20 cellular contexts compared by ENCODE assay signal in genomic region chr1:32749726-32750224, GRCh38. TPM values are rescaled to one million over a fixed set of nuclear protein-coding genes. Genes with fewer than 3 reads are reported as not detected.
DNase-seq lines count a peak whose midpoint lies in the region; ATAC-seq, FAIRE-seq and TF ChIP-seq lines count a peak whose summit lies in the region.
"Had no signal": no experiment of that assay in that cellular context is flagged by ENCODE, and none has a peak within 500 bp of the region (broad histone marks: within the 10 kb centered on the region; RNA-seq: fewer than 3 reads in every experiment).

No MANE protein-coding gene starts in this region.

- no peak for TF ChIP-seq CTCF in Caco-2 (IDR thresholded peaks at IDR 0.05; ENCODE audit: insufficient read depth in 1 of 2, low read depth in 1 of 2, low read length in 1 of 2, severe bottlenecking in 1 of 2, unreplicated experiment in 1 of 2)
- TF ChIP-seq CTCF in Loucy (conservative IDR thresholded peaks at IDR 0.05; ENCODE audit: low read length): 0 out of 2 replicates have a peak, but pooled peaks have one; percentile 23
- TF ChIP-seq CTCF in K562 (IDR thresholded peaks at IDR 0.05 in 2 of 3, conservative IDR thresholded peaks at IDR 0.05 in 1 of 3; ENCODE audit: insufficient read depth in 2 of 3, low read depth in 1 of 3, low read length in 3 of 3): peak in 2 of 3 experiments; percentile 32 to 35; a peak in 2 of 6 replicates
- TF ChIP-seq CTCF in osteoblast (IDR thresholded peaks at IDR 0.05; ENCODE audit: extremely low read depth, low read depth, low read length): no peak
- TF ChIP-seq CTCF in right lobe of liver (IDR thresholded peaks at IDR 0.05): no peak

- BruUV-seq in Caco-2 (replicated peaks; lab: Mats Ljungman, UMichigan): no TSS peak
- no TSS peak for BruUV-seq in K562 (replicated peaks; lab: Mats Ljungman, UMichigan)

- 52% methylated on average over 4 of the region's 4 CpGs for WGBS in K562 (ENCODE audit: insufficient coverage, low coverage, missing lambda C conversion rate)
- 50% methylated on average over 1 of the region's 4 CpGs for WGBS in right lobe of liver (ENCODE audit: insufficient coverage, low coverage, low lambda C conversion rate, missing lambda C conversion rate)

- no peaks in the 10 kb centered on the region for H3K27me3 ChIP-seq in Caco-2 (replicated peaks; ENCODE audit: control insufficient read depth, insufficient read depth, low read length)
- no peaks in the 10 kb centered on the region for H3K27me3 ChIP-seq in Loucy (ENCODE audit: insufficient read depth, low read length, poor library complexity, severe bottlenecking)
- H3K27me3 ChIP-seq in K562 (ENCODE audit: control insufficient read depth in 2 of 2, insufficient read depth in 2 of 2, low read length in 2 of 2): no peaks in the 10 kb centered on the region
- peaks cover 5% of the 10 kb centered on the region for H3K27me3 ChIP-seq in osteoblast (ENCODE audit: insufficient read depth, low read length)
- H3K27me3 ChIP-seq in right lobe of liver: no peaks in the 10 kb centered on the region
- H3K27me3 ChIP-seq in SJCRH30: no peaks in the 10 kb centered on the region

- H3K9me2 ChIP-seq in Loucy (replicated peaks; ENCODE audit: low read depth, low read length): no peaks in the 10 kb centered on the region

- peak; percentile 57 for FAIRE-seq in K562 (lab: Jason Lieb, UNC)
- FAIRE-seq: A204.1 had no signal

- peak in 1 of 2 experiments; percentile 14; a peak in 2 of 4 replicates for TF ChIP-seq RAD21 in K562 (CRISPR knock-in tag; conservative IDR thresholded peaks at IDR 0.05 in 1 of 2, IDR thresholded peaks at IDR 0.05 in 1 of 2)

- no peaks in the 10 kb centered on the region for H3K27me3 Mint-ChIP-seq in Caco-2 (ENCODE audit: insufficient read depth, unreplicated experiment)

- DNase-seq in Caco-2 (no peak), K562 (ENCODE audit: extremely low read depth in 1 of 4, low spot score in 3 of 4) (no peak), osteoblast (ENCODE audit: insufficient read length, low spot score, missing footprints) (peak; percentile 42), right lobe of liver (no peak), AML-193 (lab: John Stamatoyannopoulos, UW) (no peak), SJCRH30 (no peak)
- DNase-seq: C1 segment of cervical spinal cord, EL, KBM-7, NCI-H1048, NCI-H146, NCI-H2081 treated with DMSO at 0.1 percent for 48 hours, NCI-H510A, SHP77 had no signal

- no peak overlapping the region for H3K4me3 Mint-ChIP-seq in Caco-2 (ENCODE audit: unreplicated experiment)

- H4K20me1 ChIP-seq in Loucy (ENCODE audit: insufficient read depth, low read length, poor library complexity, severe bottlenecking) (no peaks in the 10 kb centered on the region), K562 (replicated peaks; ENCODE audit: control insufficient read depth, insufficient read depth, low read length) (0 out of 2 replicates have a peak, but pooled peaks cover 13% of the 10 kb centered on the region), osteoblast (ENCODE audit: insufficient read depth, low read length) (peaks cover 4% of the 10 kb centered on the region)

- intact Hi-C loops in Caco-2 (cut with micrococcal nuclease; ENCODE audit: unreplicated experiment) (no loop called here), K562 (cut with micrococcal nuclease) (loop anchor here (2.0 kb wide), 1 partner anchor 23 kb away; no protein-coding TSS in a partner anchor), right lobe of liver (cut with DNase I) (no loop called here)

- in situ Hi-C loops in K562 (cut with MboI): no loop called here

- H3K4me3 ChIP-seq in Caco-2 (ENCODE audit: low read depth, low read length) (no peak overlapping the region), Loucy (ENCODE audit: low read length, poor library complexity, severe bottlenecking) (no peak overlapping the region), K562 (no peak overlapping the region), osteoblast (ENCODE audit: insufficient read depth, low read length) (no peak overlapping the region), right lobe of liver (no peak overlapping the region), SJCRH30 (no peak overlapping the region)
- H3K4me3 ChIP-seq: HAP-1 had no signal

- H3K4me2 ChIP-seq in Loucy (ENCODE audit: low read depth, low read length, poor library complexity, severe bottlenecking) (no peak overlapping the region), K562 (ENCODE audit: insufficient read depth, low read length) (no peak overlapping the region), osteoblast (ENCODE audit: insufficient read depth, low read length) (no peak overlapping the region)

- H3F3A ChIP-seq in Loucy (ENCODE audit: low read depth): no peaks in the 10 kb centered on the region

- H2AFZ ChIP-seq in Loucy (ENCODE audit: low read length): no peak overlapping the region
- no peak overlapping the region for H2AFZ ChIP-seq in K562 (ENCODE audit: low read depth, low read length)
- H2AFZ ChIP-seq in osteoblast (ENCODE audit: low read length): no peak overlapping the region

- H3K9me3 ChIP-seq in Caco-2 (no peaks in the 10 kb centered on the region), Loucy (ENCODE audit: insufficient read depth, low read depth, low read length) (no peaks in the 10 kb centered on the region), K562 (replicated peaks; ENCODE audit: control insufficient read depth, insufficient read depth, low read depth, low read length) (no peaks in the 10 kb centered on the region), osteoblast (ENCODE audit: low read depth, low read length) (no peaks in the 10 kb centered on the region), right lobe of liver (no peaks in the 10 kb centered on the region), SJCRH30 (replicated peaks) (no peaks in the 10 kb centered on the region)
- H3K9me3 ChIP-seq: HAP-1 had no signal

- H3K9ac ChIP-seq in Loucy (ENCODE audit: low read depth, low read length, poor library complexity, severe bottlenecking): no peak overlapping the region
- peak overlapping the region in 1 of 2 experiments; percentile 5; a peak in 1 of 4 replicates for H3K9ac ChIP-seq in K562 (ENCODE audit: insufficient read depth in 1 of 2, low read depth in 2 of 2, low read length in 2 of 2)

- POLR2A ChIA-PET in Caco-2 (lab: Charles Lee): interaction anchor here (0.5 kb wide), 1 partner anchor 364 kb away, joined by 4 read pairs; no protein-coding TSS in a partner anchor
- POLR2A ChIA-PET in K562 (lab: Yijun Ruan, JAX): interaction anchor here (0.6 to 1.6 kb wide), 9 partner anchors 8 to 356 kb away, joined by 3 to 7 read pairs (median 3); partner anchors contain the start of genes BSDC1, RBBP4 and ZBTB8OS

- CTCF ChIA-PET in Caco-2 (lab: Charles Lee): interaction anchor here (1.0 kb wide), 1 partner anchor 23 kb away, joined by 4 read pairs; no protein-coding TSS in a partner anchor
- CTCF ChIA-PET in K562 (lab: Yijun Ruan, JAX; ENCODE audit: low intra/inter-chr PET ratio): interaction anchor here (0.7 kb wide), 1 partner anchor 11 kb away, joined by 3 read pairs; no protein-coding TSS in a partner anchor

- no peak for ATAC-seq in K562
- ATAC-seq in right lobe of liver: no peak
- no peak for ATAC-seq in HG03457 (IDR thresholded peaks at IDR 0.05; ENCODE audit: unreplicated experiment)
- ATAC-seq: Panc1 had no signal

- no peaks in the 10 kb centered on the region for H3K79me2 ChIP-seq in Loucy (ENCODE audit: insufficient read depth, low read length)
- H3K79me2 ChIP-seq in K562 (ENCODE audit: control insufficient read depth, insufficient read depth, low read length): peaks cover 12% of the 10 kb centered on the region
- peaks cover 3% of the 10 kb centered on the region for H3K79me2 ChIP-seq in osteoblast (ENCODE audit: insufficient read depth, low read length)

- H3K9me1 ChIP-seq in K562 (ENCODE audit: control insufficient read depth, insufficient read depth, low read length): no peaks in the 10 kb centered on the region

- H3K4me1 Mint-ChIP-seq in Caco-2 (ENCODE audit: low read depth, unreplicated experiment): peaks cover 19% of the 10 kb centered on the region

- no peak for TF ChIP-seq POLR2A in K562 (conservative IDR thresholded peaks at IDR 0.05)
- TF ChIP-seq POLR2A in right lobe of liver (IDR thresholded peaks at IDR 0.05): no peak

- peak overlapping the region; percentile 27 for H3K27ac Mint-ChIP-seq in Caco-2 (ENCODE audit: unreplicated experiment)

- H3K4me1 ChIP-seq in Caco-2 (no peaks in the 10 kb centered on the region), Loucy (ENCODE audit: insufficient read depth, low read length, poor library complexity, severe bottlenecking) (peaks cover 4% of the 10 kb centered on the region), K562 (replicated peaks in 1 of 2; ENCODE audit: control insufficient read depth in 2 of 2, insufficient read depth in 2 of 2, low read length in 2 of 2) (peaks cover 17 to 20% of the 10 kb centered on the region in 2 experiments; a peak in 4 of 5 replicates), osteoblast (ENCODE audit: insufficient read depth, low read length) (peaks cover 9% of the 10 kb centered on the region), right lobe of liver (peaks cover 0 to 10% (median 4%) of the 10 kb centered on the region in 4 donors), SJCRH30 (no peaks in the 10 kb centered on the region)
- H3K4me1 ChIP-seq: HAP-1 had no signal

- peaks cover 39% of the 10 kb centered on the region for H3K36me3 Mint-ChIP-seq in Caco-2 (ENCODE audit: insufficient read depth, unreplicated experiment)

- H3K36me3 ChIP-seq in Caco-2 (ENCODE audit: control insufficient read depth, insufficient read depth, low read length) (no peaks in the 10 kb centered on the region), Loucy (ENCODE audit: insufficient read depth, low read length) (no peaks in the 10 kb centered on the region), K562 (ENCODE audit: control insufficient read depth, insufficient read depth, low read length) (no peaks in the 10 kb centered on the region; the same call in 2 of the 3 replicates), osteoblast (ENCODE audit: insufficient read depth, low read length) (no peaks in the 10 kb centered on the region), right lobe of liver (no peaks in the 10 kb centered on the region), SJCRH30 (no peaks in the 10 kb centered on the region)
- H3K36me3 ChIP-seq: HAP-1 had no signal

- H3K27ac ChIP-seq in K562 (ENCODE audit: extremely low read depth, low read depth, low read length): no peak overlapping the region; the same call in 2 of the 3 replicates
- H3K27ac ChIP-seq in osteoblast (ENCODE audit: low read depth, low read length): no peak overlapping the region
- no peak overlapping the region for H3K27ac ChIP-seq in right lobe of liver
- H3K27ac ChIP-seq in SJCRH30: no peak overlapping the region
- H3K27ac ChIP-seq: HL-60 had no signal

- no peak for TF ChIP-seq EP300 in K562 (IDR thresholded peaks at IDR 0.05; ENCODE audit: low read length)

- no peaks in the 10 kb centered on the region for H3K9me3 Mint-ChIP-seq in Caco-2 (ENCODE audit: unreplicated experiment)

RNA-seq across cellular contexts. Expression of gene SYNC, which starts 47.2 kb away (rescaled TPM):
- total RNA-seq in Caco-2 (2022): 0.20 TPM in 1 of 2 replicates, not detected in the other
- 2.1 and 2.4 TPM in 2 replicates for total RNA-seq in K562 (2011; cell fraction: chromatin; rRNA removed; ENCODE audit: low replicate concordance)
- 1.7 and 1.8 TPM in 2 replicates for total RNA-seq in K562 (2011; cell fraction: nucleolus; rRNA removed)
- total RNA-seq in K562 (2011; cell fraction: nucleoplasm; rRNA removed): 1.2 and 1.5 TPM in 2 replicates
- 0.86 and 1.1 TPM in 2 replicates for total RNA-seq in K562 (2014; rRNA removed)
- 0.83 and 0.91 TPM in 2 replicates for total RNA-seq in K562 (2014; rRNA removed; fragmentation: Illumina TruSeq; extraction: Trizol)
- 0.87 and 1.1 TPM in 2 replicates for total RNA-seq in K562 (2015; rRNA removed; fragmentation: Illumina TruSeq; extraction: Trizol)
- 0.62 and 0.87 TPM in 2 replicates for total RNA-seq in K562 (2021)
- 0.43 and 0.98 TPM in 2 replicates for polyA plus RNA-seq in K562 (2011; rRNA removed)
- polyA plus RNA-seq in K562 (2011; cell fraction: cytosol; rRNA removed): 0.16 and 0.22 TPM in 2 replicates
- polyA plus RNA-seq in K562 (2011; cell fraction: nucleus; rRNA removed): 0.37 and 0.92 TPM in 2 replicates
- 0.26 and 0.47 TPM in 2 replicates for polyA plus RNA-seq in K562 (2012)
- polyA plus RNA-seq in K562 (2014; fragmentation: Illumina TruSeq; extraction: Trizol): 0.84 and 1.1 TPM in 2 replicates
- under 1 TPM; 0.49 to 0.74 TPM for polyA plus RNA-seq in K562 (2014; fragmentation: Nextera tagmentation; extraction: Ambion mirVana)
- polyA plus RNA-seq in K562 (2014; rRNA removed): 0.88 and 1.1 TPM in 2 replicates
- 1.2 and 1.3 TPM in 2 replicates for polyA minus RNA-seq in K562 (2011; rRNA and poly(A)+ RNA removed)
- polyA minus RNA-seq in K562 (2011; cell fraction: cytosol; rRNA and poly(A)+ RNA removed): 0.73 and 0.76 TPM in 2 replicates
- polyA minus RNA-seq in K562 (2011; cell fraction: nucleus; rRNA and poly(A)+ RNA removed): 0.22 and 0.54 TPM in 2 replicates
- total RNA-seq in osteoblast: 129 and 139 TPM in 2 replicates
- total RNA-seq in right lobe of liver: 1 to 10 TPM in 1 of 6 experiments, under 1 TPM in 5; 0.29 to 2.1 (median 0.44) TPM
- 1.1 and 1.6 TPM in 2 replicates for total RNA-seq in SJCRH30 (2014; rRNA removed; shearing (Covaris generic))

Comparison
In these comparisons a context has a peak if more than half of its experiments do, and no peak if none do; other contexts are left out.
1. CTCF ChIP-seq: peak in Loucy (single experiment) and K562 (2 of 3); none in Caco-2 (0 of 2), osteoblast (single experiment) and right lobe of liver (0 of 4).
2. RNA of gene SYNC, which starts 47.2 kb away (total RNA-seq): 129 to 139 TPM in osteoblast; 1.1 to 1.6 TPM in SJCRH30, 0.62 to 2.4 TPM in K562, 0.29 to 2.1 TPM in right lobe of liver and 0.20 TPM in Caco-2; every median in the first group is over 10 times any median in the second.